Comparison of ENCODE assay signal across 8 cellular contexts in the genomic region with DNA sequence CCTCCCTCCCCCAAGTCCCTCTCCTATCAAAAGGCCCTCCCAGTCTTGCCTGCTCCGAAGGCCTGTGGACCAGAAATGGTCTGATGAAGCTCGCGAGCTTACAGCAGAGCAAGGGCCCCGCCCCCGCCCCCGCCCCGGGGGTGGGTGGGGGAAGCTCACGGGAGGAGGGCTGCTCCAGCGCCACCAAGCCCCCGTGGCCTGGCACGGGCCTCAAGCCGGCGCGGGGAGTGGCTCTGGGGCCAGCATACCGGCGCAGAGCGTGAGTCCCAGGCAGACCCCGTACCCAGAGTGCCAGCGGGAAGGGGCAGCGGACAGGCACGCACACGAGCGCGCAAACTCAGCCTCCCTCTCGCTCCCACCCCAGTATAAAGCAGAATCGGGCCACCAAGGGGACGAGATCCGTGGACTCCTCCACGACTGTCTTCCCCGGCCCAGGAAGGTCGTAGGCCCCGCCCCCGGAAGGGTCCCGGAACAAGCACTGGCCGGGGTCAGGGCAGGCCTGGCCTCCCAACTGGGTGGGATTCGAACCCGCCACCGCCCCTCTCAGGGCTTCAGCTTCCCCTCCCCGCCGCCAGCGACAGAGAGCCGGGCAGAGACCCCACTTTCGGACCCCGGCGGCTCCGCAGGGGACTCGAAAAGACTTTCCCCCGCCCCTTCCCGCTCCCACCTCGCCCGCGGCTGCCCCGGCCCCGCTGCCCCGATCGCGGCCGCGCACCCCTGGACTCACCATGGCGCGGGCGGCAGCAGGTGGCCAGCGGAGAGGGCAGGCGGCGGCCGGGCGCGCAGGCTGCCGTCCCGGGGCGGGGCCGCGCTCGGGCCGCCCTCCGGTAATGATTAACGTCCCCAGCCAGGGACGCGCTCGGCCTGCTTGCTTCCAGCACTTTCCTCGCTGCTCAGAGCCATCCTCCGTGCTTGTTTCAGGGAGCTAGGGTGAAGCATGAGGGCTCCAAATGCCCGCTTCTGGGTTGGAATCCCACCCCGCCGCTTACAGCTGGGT. TPM values are rescaled to one million over a fixed set of nuclear protein-coding genes. Genes with fewer than 3 reads are reported as not detected.
DNase-seq lines count a peak whose midpoint lies in the region; ATAC-seq lines count a peak whose summit lies in the region.

A gene (minus strand): TSS at position 762 of the 997 bp plus-strand sequence. CDS start 32 bp downstream, at position 730.

- no peaks in the 10 kb centered on the region for H3K27me3 Mint-ChIP-seq in activated CD4-positive, alpha-beta memory T cell treated with anti-CD3 and anti-CD28 coated beads for 36 hours

- H3K36me3 Mint-ChIP-seq in activated CD4-positive, alpha-beta memory T cell treated with anti-CD3 and anti-CD28 coated beads for 36 hours: peaks cover 12% of the 10 kb centered on the region

- CTCF ChIA-PET in activated CD4-positive, alpha-beta memory T cell treated with anti-CD3 and anti-CD28 coated beads for 36 hours (lab: Charles Lee): interaction anchor here (0.6 to 1.5 kb wide), 4 partner anchors 69 to 243 kb away, joined by 3 to 5 read pairs (median 4); no protein-coding TSS in a partner anchor

- peak; percentile 70 for ATAC-seq in HG02943 (IDR thresholded peaks at IDR 0.05; ENCODE audit: low read depth, unreplicated experiment)

- DNase-seq in SIG-M5 treated with dmso at 0.1 percent for 504 hours (lab: John Stamatoyannopoulos, UW; ENCODE audit: unreplicated experiment) (peak; percentile 38), SIG-M5 (lab: John Stamatoyannopoulos, UW) (no peak), NCI-H2227 treated with DMSO at 0.1 percent for 48 hours (lab: John Stamatoyannopoulos, UW) (peak; percentile 57), medulla oblongata (ENCODE audit: extremely low spot score) (peak; percentile 71)
- DNase-seq in activated CD4-positive, alpha-beta memory T cell treated with anti-CD3 and anti-CD28 coated beads for 36 hours: peak; percentile 81
- peak; percentile 55 for DNase-seq in effector CD4-positive, alpha-beta T cell
- DNase-seq in stimulated activated CD4-positive, alpha-beta T cell treated with anti-CD3 and anti-CD28 coated beads, TNF-alpha, amount 100 ng/mL, for 48 hours (ENCODE audit: low read depth in 3 of 3): peak in 2 of 3 donors; percentile 31 to 60

- POLR2A ChIA-PET in activated CD4-positive, alpha-beta memory T cell treated with anti-CD3 and anti-CD28 coated beads for 36 hours (lab: Charles Lee): interaction anchor here (0.9 kb wide), 1 partner anchor 71 kb away, joined by 4 read pairs; no protein-coding TSS in a partner anchor

- H3K9me3 Mint-ChIP-seq in activated CD4-positive, alpha-beta memory T cell treated with anti-CD3 and anti-CD28 coated beads for 36 hours: no peaks in the 10 kb centered on the region

- H3K27ac Mint-ChIP-seq in activated CD4-positive, alpha-beta memory T cell treated with anti-CD3 and anti-CD28 coated beads for 36 hours: peak within 1 kb of the TSS; percentile 76

- H3K4me1 Mint-ChIP-seq in activated CD4-positive, alpha-beta memory T cell treated with anti-CD3 and anti-CD28 coated beads for 36 hours (ENCODE audit: low read depth): peaks cover 15% of the 10 kb centered on the region

- peak within 1 kb of the TSS; percentile 79 for H3K4me3 Mint-ChIP-seq in activated CD4-positive, alpha-beta memory T cell treated with anti-CD3 and anti-CD28 coated beads for 36 hours

- intact Hi-C loops in activated CD4-positive, alpha-beta memory T cell treated with anti-CD3 and anti-CD28 coated beads for 36 hours (cut with micrococcal nuclease): no loop called here

RNA-seq across cellular contexts. Expression of the gene that starts here (rescaled TPM):
- total RNA-seq in activated CD4-positive, alpha-beta memory T cell treated with anti-CD3 and anti-CD28 coated beads for 36 hours: 10 to 100 TPM; 53.4 to 56.7 TPM
